Comparison of ENCODE assay signal across 9 cellular contexts in genomic region chr3:170868577-170869239, GRCh38. TPM values are rescaled to one million over a fixed set of nuclear protein-coding genes. Genes with fewer than 3 reads are reported as not detected.
DNase-seq lines count a peak whose midpoint lies in the region; ATAC-seq, FAIRE-seq and TF ChIP-seq lines count a peak whose summit lies in the region.
"Had no signal": no experiment of that assay in that cellular context is flagged by ENCODE, and none has a peak within 500 bp of the region (broad histone marks: within the 10 kb centered on the region; RNA-seq: fewer than 3 reads in every experiment).

No MANE protein-coding gene starts in this region.

- FAIRE-seq in RCC 7860 (lab: Jason Lieb, UNC): no peak

- intact Hi-C loops in tibial artery (cut with DNase I; ENCODE audit: low total_unique reads): no loop called here

- peak; percentile 72 for DNase-seq in activated CD8-positive, alpha-beta memory T cell treated with anti-CD3 and anti-CD28 coated beads for 24 hours
- DNase-seq in activated CD8-positive, alpha-beta memory T cell treated with anti-CD3 and anti-CD28 coated beads, Interleukin-2, amount 50 U/mL, for 4 hours: no peak
- no peak for DNase-seq in kidney epithelial cell (ENCODE audit: low read depth)
- no peak for DNase-seq in tibial artery
- DNase-seq in RCC 7860 (ENCODE audit: low spot score): no peak
- DNase-seq in NCI-H345 treated with DMSO at 0.1 percent for 48 hours (lab: John Stamatoyannopoulos, UW; ENCODE audit: unreplicated experiment): no peak
- DNase-seq: foreskin melanocyte had no signal

- TF ChIP-seq CTCF in kidney epithelial cell (IDR thresholded peaks at IDR 0.05; ENCODE audit: insufficient read depth, low read length, poor library complexity, severe bottlenecking) (no peak), tibial artery (IDR thresholded peaks at IDR 0.05) (no peak)

- ATAC-seq in GM18873 (IDR thresholded peaks at IDR 0.05; ENCODE audit: low FRiP score, unreplicated experiment): no peak

- H3K27ac ChIP-seq in tibial artery: peak overlapping the region in 1 of 2 donors; percentile 82

- H3K9me3 Mint-ChIP-seq in activated naive CD4-positive, alpha-beta T cell treated with anti-CD3 and anti-CD28 coated beads, Interleukin-2, amount 50 U/mL, for 24 hours: no peaks in the 10 kb centered on the region

- H3K27me3 Mint-ChIP-seq in activated naive CD4-positive, alpha-beta T cell treated with anti-CD3 and anti-CD28 coated beads, Interleukin-2, amount 50 U/mL, for 24 hours: no peaks in the 10 kb centered on the region

- H3K36me3 ChIP-seq in kidney epithelial cell (ENCODE audit: control insufficient read depth, insufficient read depth, low read length) (peaks cover 2% of the 10 kb centered on the region), tibial artery (peaks cover 24 to 29% (median 28%) of the 10 kb centered on the region in 3 donors)

- peaks cover 33% of the 10 kb centered on the region for H3K36me3 Mint-ChIP-seq in activated naive CD4-positive, alpha-beta T cell treated with anti-CD3 and anti-CD28 coated beads, Interleukin-2, amount 50 U/mL, for 24 hours

- H3K4me3 ChIP-seq in kidney epithelial cell (ENCODE audit: low read depth, low read length) (peak overlapping the region; percentile 68), tibial artery (peak overlapping the region; percentile 70 to 76)

- peaks cover 17% of the 10 kb centered on the region for H3K4me1 Mint-ChIP-seq in activated naive CD4-positive, alpha-beta T cell treated with anti-CD3 and anti-CD28 coated beads, Interleukin-2, amount 50 U/mL, for 24 hours

- H3K27me3 ChIP-seq in kidney epithelial cell (ENCODE audit: control insufficient read depth, insufficient read depth, low read length) (no peaks in the 10 kb centered on the region), tibial artery (no peaks in the 10 kb centered on the region)

- no peaks in the 10 kb centered on the region for H3K9me3 ChIP-seq in tibial artery

- H3K4me3 Mint-ChIP-seq in activated naive CD4-positive, alpha-beta T cell treated with anti-CD3 and anti-CD28 coated beads, Interleukin-2, amount 50 U/mL, for 24 hours: peak overlapping the region; percentile 97

- peak overlapping the region; percentile 99 for H3K27ac Mint-ChIP-seq in activated naive CD4-positive, alpha-beta T cell treated with anti-CD3 and anti-CD28 coated beads, Interleukin-2, amount 50 U/mL, for 24 hours

- H3K4me1 ChIP-seq in tibial artery: peaks cover 0 to 28% (median 8%) of the 10 kb centered on the region in 4 donors

RNA-seq across cellular contexts. Expression of gene RPL22L1, which starts 1.3 kb away (rescaled TPM):
- 323 and 350 TPM in 2 replicates for total RNA-seq in kidney epithelial cell

RNA-seq across cellular contexts. Expression of gene EIF5A2, which starts 39.7 kb away (rescaled TPM):
- 4.1 and 6.2 TPM in 2 replicates for total RNA-seq in kidney epithelial cell
